In genomic region chr1:207826557-207827487, GRCh38 we compare ENCODE assay signal across 8 cellular contexts.
DNase-seq lines count a peak whose midpoint lies in the region; ATAC-seq and TF ChIP-seq lines count a peak whose summit lies in the region.

No MANE protein-coding gene starts in this region.

- no peak for ATAC-seq in GM18520 (IDR thresholded peaks at IDR 0.05; ENCODE audit: unreplicated experiment)

- DNase-seq in T-helper 2 cell treated with Interferon-gamma antibody and Interleukin-4, amounts not matched to agents 5 μg/mL and 100 μg/mL, for 36 hours (ENCODE audit: low spot score), result no peak
- DNase-seq in T-helper 2 cell (no peak), left kidney (ENCODE audit: low read depth, low spot score) (peak; percentile 35), chondrocyte (ENCODE audit: low spot score) (no peak), amniotic stem cell (lab: John Stamatoyannopoulos, UW) (no peak)
- no peak for DNase-seq in activated naive CD8-positive, alpha-beta T cell treated with anti-CD3 and anti-CD28 coated beads for 36 hours

- no peak for TF ChIP-seq CTCF in chondrocyte (IDR thresholded peaks at IDR 0.05)

- H3K27ac Mint-ChIP-seq in T-helper 2 cell treated with Interferon-gamma antibody and Interleukin-4, amounts not matched to agents 5 μg/mL and 100 μg/mL, for 36 hours, result peak overlapping the region; percentile 99
- peak overlapping the region; percentile 91 for H3K27ac Mint-ChIP-seq in activated naive CD8-positive, alpha-beta T cell treated with anti-CD3 and anti-CD28 coated beads for 36 hours
- H3K27ac Mint-ChIP-seq in chondrocyte (ENCODE audit: unreplicated experiment), result no peak overlapping the region

- H3K4me3 Mint-ChIP-seq in T-helper 2 cell treated with Interferon-gamma antibody and Interleukin-4, amounts not matched to agents 5 μg/mL and 100 μg/mL, for 36 hours, result peak overlapping the region; percentile 90
- peak overlapping the region; percentile 77 for H3K4me3 Mint-ChIP-seq in activated naive CD8-positive, alpha-beta T cell treated with anti-CD3 and anti-CD28 coated beads for 36 hours
- H3K4me3 Mint-ChIP-seq in chondrocyte (ENCODE audit: unreplicated experiment), result no peak overlapping the region

- H3K36me3 Mint-ChIP-seq in T-helper 2 cell treated with Interferon-gamma antibody and Interleukin-4, amounts not matched to agents 5 μg/mL and 100 μg/mL, for 36 hours (ENCODE audit: low read depth), result peaks cover 43% of the 10 kb centered on the region
- peaks cover 23% of the 10 kb centered on the region for H3K36me3 Mint-ChIP-seq in activated naive CD8-positive, alpha-beta T cell treated with anti-CD3 and anti-CD28 coated beads for 36 hours
- no peaks in the 10 kb centered on the region for H3K36me3 Mint-ChIP-seq in chondrocyte (ENCODE audit: low read depth)

- peak overlapping the region; percentile 100 for H3K27ac ChIP-seq in temporal lobe (ENCODE audit: low read depth, low read length)

- peaks cover 86% of the 10 kb centered on the region for H3K4me1 Mint-ChIP-seq in T-helper 2 cell treated with Interferon-gamma antibody and Interleukin-4, amounts not matched to agents 5 μg/mL and 100 μg/mL, for 36 hours (ENCODE audit: low read depth)
- peaks cover 83% of the 10 kb centered on the region for H3K4me1 Mint-ChIP-seq in activated naive CD8-positive, alpha-beta T cell treated with anti-CD3 and anti-CD28 coated beads for 36 hours
- peaks cover 40% of the 10 kb centered on the region for H3K4me1 Mint-ChIP-seq in chondrocyte (ENCODE audit: low read depth)

- no peaks in the 10 kb centered on the region for H3K27me3 Mint-ChIP-seq in T-helper 2 cell treated with Interferon-gamma antibody and Interleukin-4, amounts not matched to agents 5 μg/mL and 100 μg/mL, for 36 hours (ENCODE audit: low read depth)
- no peaks in the 10 kb centered on the region for H3K27me3 Mint-ChIP-seq in activated naive CD8-positive, alpha-beta T cell treated with anti-CD3 and anti-CD28 coated beads for 36 hours
- H3K27me3 Mint-ChIP-seq in chondrocyte (ENCODE audit: low read depth), result no peaks in the 10 kb centered on the region

- no peaks in the 10 kb centered on the region for H3K9me3 Mint-ChIP-seq in T-helper 2 cell treated with Interferon-gamma antibody and Interleukin-4, amounts not matched to agents 5 μg/mL and 100 μg/mL, for 36 hours
- H3K9me3 Mint-ChIP-seq in activated naive CD8-positive, alpha-beta T cell treated with anti-CD3 and anti-CD28 coated beads for 36 hours, result no peaks in the 10 kb centered on the region
- H3K9me3 Mint-ChIP-seq in chondrocyte (ENCODE audit: low read depth), result no peaks in the 10 kb centered on the region
